Comparison of ENCODE assay signal across 19 cellular contexts in the genomic region with DNA sequence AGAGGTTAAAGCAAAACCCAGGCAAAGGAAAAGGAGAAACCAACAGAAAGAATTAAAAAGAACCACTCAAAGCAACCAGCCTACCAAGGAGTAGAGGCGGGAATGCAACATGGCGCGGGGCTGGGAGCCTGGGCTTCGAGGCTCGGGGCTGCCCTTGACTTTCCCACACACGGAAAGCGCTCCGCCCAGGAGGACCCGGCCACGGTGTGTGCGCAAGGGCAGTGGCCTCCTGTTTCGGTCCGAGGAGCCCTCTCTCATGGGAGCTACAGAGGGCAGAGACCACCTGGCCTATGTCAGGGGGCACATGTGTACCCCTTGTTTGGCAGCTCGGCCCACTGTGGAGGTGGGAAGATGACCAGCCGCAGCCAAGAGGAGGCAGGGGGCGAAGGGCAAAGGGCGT. TPM values are rescaled to one million over a fixed set of nuclear protein-coding genes. Genes with fewer than 3 reads are reported as not detected.
DNase-seq lines count a peak whose midpoint lies in the region; ATAC-seq and TF ChIP-seq lines count a peak whose summit lies in the region.
"Had no signal": no experiment of that assay in that cellular context is flagged by ENCODE, and none has a peak within 500 bp of the region (broad histone marks: within the 10 kb centered on the region; RNA-seq: fewer than 3 reads in every experiment).

No MANE protein-coding gene starts in this region.

- H3K27ac ChIP-seq in CD4-positive, CD25-positive, alpha-beta regulatory T cell (ENCODE audit: insufficient read depth, low read length, poor library complexity, severe bottlenecking) = no peak overlapping the region
- H3K27ac ChIP-seq in RWPE1 (peak overlapping the region; percentile 55), tibial nerve (no peak overlapping the region)
- H3K27ac ChIP-seq: cardiac muscle cell, dorsolateral prefrontal cortex, gastrocnemius medialis, thyroid gland had no signal

- H3K4me3 ChIP-seq in CD4-positive, CD25-positive, alpha-beta regulatory T cell (ENCODE audit: low read depth, low read length) = no peak overlapping the region
- no peak overlapping the region for H3K4me3 ChIP-seq in tibial nerve
- no peak overlapping the region for H3K4me3 ChIP-seq in mucosa of descending colon
- H3K4me3 ChIP-seq: cardiac muscle cell, dorsolateral prefrontal cortex, gastrocnemius medialis, thyroid gland had no signal

- H3K36me3 ChIP-seq in CD4-positive, CD25-positive, alpha-beta regulatory T cell (ENCODE audit: control insufficient read depth, insufficient read depth, low read length) = peaks cover 96% of the 10 kb centered on the region
- peaks cover 12 to 100% (median 71%) of the 10 kb centered on the region in 3 donors for H3K36me3 ChIP-seq in tibial nerve
- peaks cover 46% of the 10 kb centered on the region for H3K36me3 ChIP-seq in mucosa of descending colon (ENCODE audit: low read depth)

- intact Hi-C loops in activated T-helper 1 cell treated with anti-CD3 and anti-CD28 coated beads, Interleukin-12 subunit alpha, Interleukin-12 subunit beta, Interleukin-2, Interleukin-4 antibody, amounts not matched to agents 30 ng/mL and 10 ng/mL and 1 ng/mL, durations not matched to agents 14 hours and 24 hours and 36 hours (cut with micrococcal nuclease) = no loop called here
- intact Hi-C loops in mucosa of descending colon (cut with DNase I, micrococcal nuclease) = loop anchor here in 1 of 2 donors (10.0 kb wide), 1 partner anchor 166 kb away; no protein-coding TSS in a partner anchor

- peaks cover 0 to 6% (median 0%) of the 10 kb centered on the region in 4 donors for H3K4me1 Mint-ChIP-seq in CD4-positive, CD25-positive, alpha-beta regulatory T cell
- H3K4me1 Mint-ChIP-seq in chondrocyte (ENCODE audit: low read depth) (peaks cover 6% of the 10 kb centered on the region), progenitor cell of endocrine pancreas (ENCODE audit: low read depth) (no peaks in the 10 kb centered on the region)
- no peaks in the 10 kb centered on the region for H3K4me1 Mint-ChIP-seq in activated T-helper 1 cell treated with anti-CD3 and anti-CD28 coated beads, Interleukin-12 subunit alpha, Interleukin-12 subunit beta, Interleukin-2, Interleukin-4 antibody, amounts not matched to agents 30 ng/mL and 10 ng/mL and 1 ng/mL, durations not matched to agents 14 hours and 24 hours and 36 hours (ENCODE audit: low read depth)
- H3K4me1 Mint-ChIP-seq: mesothelial cell of epicardium had no signal

- CTCF ChIA-PET in RWPE1 (lab: Yijun Ruan, JAX) = interaction anchor here (0.6 kb wide), 1 partner anchor 10 kb away, joined by 3 read pairs; no protein-coding TSS in a partner anchor

- TF ChIP-seq POLR2A in tibial nerve (IDR thresholded peaks at IDR 0.05) = no peak

- POLR2A ChIA-PET in RWPE1 (lab: Yijun Ruan, JAX; ENCODE audit: low non-redundant PET) = no interaction called here

- H3K4me1 ChIP-seq in CD4-positive, CD25-positive, alpha-beta regulatory T cell (ENCODE audit: control insufficient read depth, insufficient read depth, low read length, poor library complexity, severe bottlenecking) = no peaks in the 10 kb centered on the region
- no peaks in the 10 kb centered on the region for H3K4me1 ChIP-seq in tibial nerve
- H3K4me1 ChIP-seq in mucosa of descending colon (ENCODE audit: low read depth) = no peaks in the 10 kb centered on the region
- H3K4me1 ChIP-seq: gastrocnemius medialis, thyroid gland had no signal

- no peaks in the 10 kb centered on the region for H3K9me3 ChIP-seq in CD4-positive, CD25-positive, alpha-beta regulatory T cell (ENCODE audit: control insufficient read depth in 2 of 2, low read length in 2 of 2)
- H3K9me3 ChIP-seq in tibial nerve (no peaks in the 10 kb centered on the region), mucosa of descending colon (no peaks in the 10 kb centered on the region)
- H3K9me3 ChIP-seq: gastrocnemius medialis, thyroid gland had no signal

- TF ChIP-seq EP300 in tibial nerve (IDR thresholded peaks at IDR 0.05) = no peak

- 81 to 87% methylated on average over 17 of the region's 17 CpGs for WGBS in tibial nerve, 2 donors

- H3K9me3 Mint-ChIP-seq in CD4-positive, CD25-positive, alpha-beta regulatory T cell = no peaks in the 10 kb centered on the region
- no peaks in the 10 kb centered on the region for H3K9me3 Mint-ChIP-seq in chondrocyte (ENCODE audit: low read depth)
- no peaks in the 10 kb centered on the region for H3K9me3 Mint-ChIP-seq in progenitor cell of endocrine pancreas (ENCODE audit: low read depth)
- no peaks in the 10 kb centered on the region for H3K9me3 Mint-ChIP-seq in activated T-helper 1 cell treated with anti-CD3 and anti-CD28 coated beads, Interleukin-12 subunit alpha, Interleukin-12 subunit beta, Interleukin-2, Interleukin-4 antibody, amounts not matched to agents 30 ng/mL and 10 ng/mL and 1 ng/mL, durations not matched to agents 14 hours and 24 hours and 36 hours
- H3K9me3 Mint-ChIP-seq: mesothelial cell of epicardium had no signal

- no peak for ATAC-seq in CD4-positive, CD25-positive, alpha-beta regulatory T cell (ENCODE audit: low read depth in 2 of 2)
- no peak for ATAC-seq in mucosa of descending colon
- ATAC-seq: gastrocnemius medialis, SK-N-SH treated with all-trans-retinoic acid at 6 μM for 48 hours had no signal

- H3K4me3 Mint-ChIP-seq in CD4-positive, CD25-positive, alpha-beta regulatory T cell = no peak overlapping the region
- no peak overlapping the region for H3K4me3 Mint-ChIP-seq in chondrocyte (ENCODE audit: unreplicated experiment)
- H3K4me3 Mint-ChIP-seq in progenitor cell of endocrine pancreas (ENCODE audit: low read depth) = no peak overlapping the region
- H3K4me3 Mint-ChIP-seq in activated T-helper 1 cell treated with anti-CD3 and anti-CD28 coated beads, Interleukin-12 subunit alpha, Interleukin-12 subunit beta, Interleukin-2, Interleukin-4 antibody, amounts not matched to agents 30 ng/mL and 10 ng/mL and 1 ng/mL, durations not matched to agents 14 hours and 24 hours and 36 hours = no peak overlapping the region
- H3K4me3 Mint-ChIP-seq: mesothelial cell of epicardium had no signal

- no peak for TF ChIP-seq CTCF in RWPE1 (conservative IDR thresholded peaks at IDR 0.05; ENCODE audit: low read depth)
- TF ChIP-seq CTCF in chondrocyte (IDR thresholded peaks at IDR 0.05) = no peak
- no peak for TF ChIP-seq CTCF in progenitor cell of endocrine pancreas (IDR thresholded peaks at IDR 0.05; ENCODE audit: unreplicated experiment)
- TF ChIP-seq CTCF in tibial nerve (IDR thresholded peaks at IDR 0.05) = no peak
- no peak for TF ChIP-seq CTCF in mucosa of descending colon (IDR thresholded peaks at IDR 0.05)

- H3K27me3 ChIP-seq in CD4-positive, CD25-positive, alpha-beta regulatory T cell (ENCODE audit: control insufficient read depth, insufficient read depth, low read length) = no peaks in the 10 kb centered on the region
- no peaks in the 10 kb centered on the region for H3K27me3 ChIP-seq in tibial nerve
- H3K27me3 ChIP-seq: cardiac muscle cell, dorsolateral prefrontal cortex, gastrocnemius medialis, thyroid gland had no signal

- peak overlapping the region; percentile 51 to 74 (median 52) for H3K27ac Mint-ChIP-seq in CD4-positive, CD25-positive, alpha-beta regulatory T cell
- peak overlapping the region; percentile 74 for H3K27ac Mint-ChIP-seq in chondrocyte (ENCODE audit: unreplicated experiment)
- H3K27ac Mint-ChIP-seq in progenitor cell of endocrine pancreas = peak overlapping the region; percentile 82
- no peak overlapping the region for H3K27ac Mint-ChIP-seq in activated T-helper 1 cell treated with anti-CD3 and anti-CD28 coated beads, Interleukin-12 subunit alpha, Interleukin-12 subunit beta, Interleukin-2, Interleukin-4 antibody, amounts not matched to agents 30 ng/mL and 10 ng/mL and 1 ng/mL, durations not matched to agents 14 hours and 24 hours and 36 hours
- H3K27ac Mint-ChIP-seq: mesothelial cell of epicardium had no signal

- H3K27me3 Mint-ChIP-seq in CD4-positive, CD25-positive, alpha-beta regulatory T cell = no peaks in the 10 kb centered on the region
- H3K27me3 Mint-ChIP-seq in chondrocyte (ENCODE audit: low read depth) (no peaks in the 10 kb centered on the region), progenitor cell of endocrine pancreas (no peaks in the 10 kb centered on the region)
- no peaks in the 10 kb centered on the region for H3K27me3 Mint-ChIP-seq in activated T-helper 1 cell treated with anti-CD3 and anti-CD28 coated beads, Interleukin-12 subunit alpha, Interleukin-12 subunit beta, Interleukin-2, Interleukin-4 antibody, amounts not matched to agents 30 ng/mL and 10 ng/mL and 1 ng/mL, durations not matched to agents 14 hours and 24 hours and 36 hours (ENCODE audit: insufficient read depth)

- DNase-seq in CD4-positive, CD25-positive, alpha-beta regulatory T cell = no peak
- DNase-seq in RWPE1 (ENCODE audit: low spot score) (no peak), chondrocyte (ENCODE audit: low spot score) (no peak), progenitor cell of endocrine pancreas (ENCODE audit: low spot score, unreplicated experiment) (no peak), tibial nerve (ENCODE audit: low spot score in 2 of 2) (no peak), mucosa of descending colon (no peak)
- DNase-seq in activated T-helper 1 cell treated with anti-CD3 and anti-CD28 coated beads, Interleukin-12 subunit alpha, Interleukin-12 subunit beta, Interleukin-2, Interleukin-4 antibody, amounts not matched to agents 30 ng/mL and 10 ng/mL and 1 ng/mL, durations not matched to agents 14 hours and 24 hours and 36 hours (ENCODE audit: low spot score) = no peak
- DNase-seq: activated CD4-positive, alpha-beta T cell treated with anti-CD3 and anti-CD28 coated beads for 4 hours; amniotic stem cell; dorsolateral prefrontal cortex; erythroblast; gastrocnemius medialis; KBM-7; NCI-H2081 treated with DMSO at 0.1 percent for 48 hours; retina; thyroid gland had no signal

- H3K36me3 Mint-ChIP-seq in CD4-positive, CD25-positive, alpha-beta regulatory T cell = peaks cover 42% of the 10 kb centered on the region
- peaks cover 61% of the 10 kb centered on the region for H3K36me3 Mint-ChIP-seq in chondrocyte (ENCODE audit: low read depth)
- peaks cover 27% of the 10 kb centered on the region for H3K36me3 Mint-ChIP-seq in progenitor cell of endocrine pancreas (ENCODE audit: insufficient read depth)
- H3K36me3 Mint-ChIP-seq in activated T-helper 1 cell treated with anti-CD3 and anti-CD28 coated beads, Interleukin-12 subunit alpha, Interleukin-12 subunit beta, Interleukin-2, Interleukin-4 antibody, amounts not matched to agents 30 ng/mL and 10 ng/mL and 1 ng/mL, durations not matched to agents 14 hours and 24 hours and 36 hours (ENCODE audit: low read depth) = peaks cover 37% of the 10 kb centered on the region

RNA-seq across cellular contexts. Expression of gene APOL1, which starts 55.9 kb away (rescaled TPM):
- total RNA-seq in CD4-positive, CD25-positive, alpha-beta regulatory T cell = 16.8 TPM
- 1 to 10 TPM; 6.3 to 8.4 (median 7.2) TPM for polyA plus RNA-seq in CD4-positive, CD25-positive, alpha-beta regulatory T cell
- total RNA-seq in chondrocyte = 16.7 to 38.4 TPM (median 16.9 TPM) in 3 replicates
- total RNA-seq in progenitor cell of endocrine pancreas = 0.12 TPM in 1 of 2 replicates, not detected in the other
- total RNA-seq in activated T-helper 1 cell treated with anti-CD3 and anti-CD28 coated beads, Interleukin-12 subunit alpha, Interleukin-12 subunit beta, Interleukin-2, Interleukin-4 antibody, amounts not matched to agents 30 ng/mL and 10 ng/mL and 1 ng/mL, durations not matched to agents 14 hours and 24 hours and 36 hours = 36.7 and 37.1 TPM in 2 replicates
- total RNA-seq in tibial nerve = 10 to 100 TPM in 3 of 4 donors, 1 to 10 TPM in 1; 8.3 to 16.8 (median 10.1) TPM
- 10 to 100 TPM; 26.0 to 85.7 (median 68.5) TPM for total RNA-seq in mucosa of descending colon
- total RNA-seq: cardiac muscle cell had no signal
